1 cellular context compared by ENCODE assay signal in the genomic region with DNA sequence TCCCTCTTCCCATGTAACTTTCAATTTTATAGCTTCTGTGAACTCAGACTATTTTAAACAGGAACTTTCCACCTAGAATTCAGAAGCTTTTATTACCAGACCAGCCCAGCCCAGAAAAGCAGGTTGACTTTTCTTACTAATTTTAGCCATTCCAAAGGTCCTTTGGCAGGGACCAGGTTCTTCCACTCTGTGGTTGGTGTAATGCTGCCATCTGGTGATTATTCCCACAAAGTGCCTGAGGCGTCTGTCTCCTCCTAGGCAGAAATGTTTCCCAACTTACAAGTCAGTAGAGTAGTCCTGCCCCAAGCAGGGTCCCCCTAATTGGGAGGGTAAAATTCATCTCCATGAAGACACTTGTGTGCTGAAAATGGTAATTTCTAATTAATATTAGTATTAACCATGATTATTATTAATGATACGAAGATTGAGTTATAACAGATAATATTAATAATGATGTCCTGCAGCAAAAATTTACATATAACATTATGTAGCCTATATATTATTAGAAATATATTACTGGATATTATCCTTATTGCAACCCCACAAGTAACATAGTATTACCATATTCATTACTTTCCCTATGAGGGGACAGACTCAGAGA.
TF ChIP-seq lines count a peak whose summit lies in the region.

No MANE protein-coding gene starts in this region.

TF ChIP-seq in WTC11, 78 proteins besides CTCF, POLR2A, EP300 and RAD21 (continued from another document):
- TF ChIP-seq, protein P1, sequence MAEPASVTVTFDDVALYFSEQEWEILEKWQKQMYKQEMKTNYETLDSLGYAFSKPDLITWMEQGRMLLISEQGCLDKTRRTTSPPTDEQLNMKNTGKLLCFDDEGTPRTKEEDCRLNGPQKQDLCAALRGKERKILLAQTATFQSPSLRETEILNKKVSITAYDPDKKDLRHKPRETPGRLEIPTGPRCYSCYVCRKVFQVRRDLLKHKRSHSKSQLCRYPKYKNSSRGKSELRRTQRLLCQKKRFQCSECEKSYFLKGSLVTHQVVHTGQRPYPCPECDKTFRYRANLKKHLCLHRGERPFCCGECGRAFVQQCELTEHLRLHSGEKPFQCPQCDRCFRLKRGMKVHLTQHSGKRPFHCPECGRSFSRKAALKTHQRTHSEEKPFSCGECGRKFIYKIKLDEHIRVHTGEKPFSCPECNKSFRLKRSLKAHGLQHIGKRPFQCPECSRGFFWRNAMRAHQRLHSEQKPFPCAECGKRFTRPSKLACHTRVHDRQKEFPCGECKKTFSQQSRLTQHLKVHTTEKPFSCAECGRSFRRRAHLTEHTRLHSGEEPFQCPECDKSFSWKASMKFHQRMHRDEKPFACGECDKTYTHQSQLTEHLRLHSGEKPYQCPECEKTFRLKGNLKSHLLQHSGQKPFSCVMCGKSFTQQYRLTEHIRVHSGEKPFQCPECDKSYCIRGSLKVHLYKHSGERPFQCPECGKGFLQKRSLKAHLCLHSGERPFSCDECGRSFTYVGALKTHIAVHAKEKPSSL (CRISPR knock-in tag; conservative IDR thresholded peaks at IDR 0.05), result no peak
- TF ChIP-seq JAZF1 (CRISPR knock-in tag; IDR thresholded peaks at IDR 0.05), result no peak
- TF ChIP-seq, protein P2, sequence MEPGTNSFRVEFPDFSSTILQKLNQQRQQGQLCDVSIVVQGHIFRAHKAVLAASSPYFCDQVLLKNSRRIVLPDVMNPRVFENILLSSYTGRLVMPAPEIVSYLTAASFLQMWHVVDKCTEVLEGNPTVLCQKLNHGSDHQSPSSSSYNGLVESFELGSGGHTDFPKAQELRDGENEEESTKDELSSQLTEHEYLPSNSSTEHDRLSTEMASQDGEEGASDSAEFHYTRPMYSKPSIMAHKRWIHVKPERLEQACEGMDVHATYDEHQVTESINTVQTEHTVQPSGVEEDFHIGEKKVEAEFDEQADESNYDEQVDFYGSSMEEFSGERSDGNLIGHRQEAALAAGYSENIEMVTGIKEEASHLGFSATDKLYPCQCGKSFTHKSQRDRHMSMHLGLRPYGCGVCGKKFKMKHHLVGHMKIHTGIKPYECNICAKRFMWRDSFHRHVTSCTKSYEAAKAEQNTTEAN (CRISPR knock-in tag; IDR thresholded peaks at IDR 0.05), result no peak
